23 cellular contexts compared by ENCODE assay signal in the genomic region with DNA sequence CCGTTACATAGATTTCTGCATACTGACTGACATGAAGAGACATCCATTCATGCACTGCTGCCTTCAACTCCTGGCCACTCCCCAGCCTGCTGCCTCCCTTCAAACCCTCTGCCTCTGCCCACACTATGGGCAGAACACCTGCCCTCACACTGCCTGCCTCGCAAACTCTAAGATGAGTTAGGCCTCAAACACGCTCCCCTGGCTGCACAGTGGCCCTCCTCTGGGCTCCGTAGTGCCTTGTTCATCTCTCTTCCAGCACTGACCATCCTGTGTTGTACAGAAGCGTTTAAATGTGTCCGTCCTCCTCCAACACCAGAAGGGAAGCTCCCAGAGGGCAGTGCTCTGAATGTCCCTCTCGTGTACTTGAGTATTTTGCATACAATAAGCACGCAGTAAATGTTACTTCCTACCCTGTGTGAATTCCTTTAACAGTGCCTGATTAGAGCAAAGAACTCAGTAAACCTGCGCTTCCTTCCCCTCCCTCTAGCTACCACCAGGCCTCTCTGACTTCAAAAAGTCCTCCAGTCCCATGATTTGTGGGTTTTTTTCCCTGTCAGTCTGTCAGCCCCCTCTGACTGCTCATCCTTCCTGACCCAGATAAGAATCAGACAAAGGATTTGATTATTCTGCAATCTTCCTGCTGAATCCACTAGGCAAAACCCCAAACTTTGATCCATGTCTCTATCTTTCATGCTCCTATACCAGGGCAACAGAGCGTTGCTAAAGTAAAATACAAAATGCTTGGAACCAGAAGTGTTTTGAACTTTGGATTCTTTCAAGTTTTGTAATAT. TPM values are rescaled to one million over a fixed set of nuclear protein-coding genes. Genes with fewer than 3 reads are reported as not detected.
A peak's percentile ranks its signal among the peaks of the same experiment; 100 is the strongest.
DNase-seq lines count a peak whose midpoint lies in the region; ATAC-seq, FAIRE-seq and TF ChIP-seq lines count a peak whose summit lies in the region.
"Had no signal": no experiment of that assay in that cellular context is flagged by ENCODE, and none has a peak within 500 bp of the region (broad histone marks: within the 10 kb centered on the region; RNA-seq: fewer than 3 reads in every experiment).

No MANE protein-coding gene starts in this region.

- H3K4me2 ChIP-seq in GM12878 (ENCODE audit: control insufficient read depth, insufficient read depth) (no peak overlapping the region), mesenchymal stem cell (ENCODE audit: low read length, poor library complexity, severe bottlenecking) (no peak overlapping the region)

- POLR2A ChIA-PET in HEK293 (lab: Yijun Ruan, JAX), result interaction anchor here (1.8 kb wide), 1 partner anchor 21 kb away, joined by 5 read pairs; the partner anchor contains the start of genes DERL2 and MIS12
- POLR2A ChIA-PET in GM12878 (lab: Charles Lee), result interaction anchor here (0.9 kb wide), 1 partner anchor 21 kb away, joined by 3 read pairs; the partner anchor contains the start of genes DERL2 and MIS12

- peak overlapping the region; percentile 2 for H4K8ac ChIP-seq in mesenchymal stem cell (ENCODE audit: low read length)

- H3K4me1 Mint-ChIP-seq in CD4-positive, CD25-positive, alpha-beta regulatory T cell, result peaks cover 23 to 51% (median 39%) of the 10 kb centered on the region in 4 donors

- intact Hi-C loops in GM12878 (cut with micrococcal nuclease; ENCODE audit: unreplicated experiment), result no loop called here

- TF ChIP-seq RAD21 in GM12878 (IDR thresholded peaks at IDR 0.05; ENCODE audit: insufficient read depth, low read depth, low read length), result no peak

- no peak overlapping the region for H2BK15ac ChIP-seq in mesenchymal stem cell (ENCODE audit: low read depth, poor library complexity, severe bottlenecking)

- peaks cover 60% of the 10 kb centered on the region for H3K79me2 ChIP-seq in GM12878 (ENCODE audit: control insufficient read depth, insufficient read depth, low read length)

- H3K36me3 ChIP-seq in CD4-positive, CD25-positive, alpha-beta regulatory T cell (ENCODE audit: control insufficient read depth, insufficient read depth, low read length), result peaks cover 13% of the 10 kb centered on the region
- H3K36me3 ChIP-seq in HEK293 (ENCODE audit: control insufficient read depth in 2 of 2, insufficient read depth in 1 of 2, low read length in 2 of 2), result peaks cover 37 to 41% of the 10 kb centered on the region in 2 experiments
- peaks cover 5 to 6% of the 10 kb centered on the region in 2 experiments; a peak in 3 of 4 replicates for H3K36me3 ChIP-seq in GM12878 (ENCODE audit: control insufficient read depth in 2 of 2, insufficient read depth in 2 of 2, low read length in 1 of 2)
- peaks cover 18 to 24% of the 10 kb centered on the region in 2 experiments for H3K36me3 ChIP-seq in mesenchymal stem cell (ENCODE audit: control insufficient read depth in 1 of 2, insufficient read depth in 2 of 2, low read depth in 1 of 2, low read length in 2 of 2)

- no peak overlapping the region for H2BK12ac ChIP-seq in mesenchymal stem cell (ENCODE audit: low read length in 2 of 2)

- H2AK5ac ChIP-seq in mesenchymal stem cell (ENCODE audit: low read length, severe bottlenecking), result no peak overlapping the region

- WGBS in GM12878 (ENCODE audit: insufficient coverage, insufficient replicate concordance, low lambda C conversion rate, missing lambda C conversion rate), result 90% methylated on average over 10 of the region's 10 CpGs
- 78% methylated on average over 9 of the region's 10 CpGs for WGBS in mesenchymal stem cell

- H3K36me3 Mint-ChIP-seq in CD4-positive, CD25-positive, alpha-beta regulatory T cell, result peaks cover 10% of the 10 kb centered on the region
- H3K36me3 Mint-ChIP-seq: natural killer cell had no signal

- H3K4me3 Mint-ChIP-seq in CD4-positive, CD25-positive, alpha-beta regulatory T cell, result no peak overlapping the region
- H3K4me3 Mint-ChIP-seq: activated CD4-positive, alpha-beta T cell treated with anti-CD3 and anti-CD28 coated beads, Interleukin-2, amount 10 ng/mL, durations not matched to agents 24 days and 14 days; memory B cell; natural killer cell; T-cell had no signal

- in situ Hi-C loops in GM12878 (cut with MboI), result no loop called here

- no peaks in the 10 kb centered on the region for H4K20me1 ChIP-seq in GM12878 (ENCODE audit: control insufficient read depth, insufficient read depth)

- peak overlapping the region in 1 of 2 experiments; percentile 2 for H3K14ac ChIP-seq in mesenchymal stem cell (ENCODE audit: low read length in 2 of 2)

- H3K9ac ChIP-seq in GM12878 (ENCODE audit: control insufficient read depth, insufficient read depth, low read length) (no peak overlapping the region), mesenchymal stem cell (ENCODE audit: low read length) (no peak overlapping the region)

- no peak overlapping the region for H3K4me3 ChIP-seq in CD4-positive, CD25-positive, alpha-beta regulatory T cell (ENCODE audit: low read depth, low read length)
- H3K4me3 ChIP-seq in HEK293 (ENCODE audit: low read depth, low read length), result no peak overlapping the region
- H3K4me3 ChIP-seq in GM12878, result 0 out of 2 replicates have a peak overlapping the region, but pooled peaks have one; percentile 18
- H3K4me3 ChIP-seq in mesenchymal stem cell (ENCODE audit: insufficient read depth in 1 of 2, low read depth in 1 of 2, low read length in 2 of 2), result no peak overlapping the region
- H3K4me3 ChIP-seq: esophagus squamous epithelium, HAP-1, stomach, upper lobe of right lung had no signal

- peaks cover 18% of the 10 kb centered on the region for H3K79me1 ChIP-seq in mesenchymal stem cell (replicated peaks; ENCODE audit: low read length, poor library complexity, severe bottlenecking)

- H3K18ac ChIP-seq in mesenchymal stem cell (ENCODE audit: low read depth in 1 of 2, low read length in 2 of 2), result no peak overlapping the region

- no peak overlapping the region for H3K23ac ChIP-seq in mesenchymal stem cell (ENCODE audit: low read length in 2 of 2)

- no peak for DNase-seq in CD4-positive, CD25-positive, alpha-beta regulatory T cell
- no peak for DNase-seq in GM12878 (ENCODE audit: low read depth, low spot score)
- DNase-seq in mesenchymal stem cell, result no peak
- DNase-seq in NAMALWA (ENCODE audit: low spot score), result no peak
- no peak for DNase-seq in RPMI8226
- DNase-seq: activated CD4-positive, alpha-beta T cell treated with anti-CD3 and anti-CD28 coated beads, Interleukin-2, amount 10 ng/mL, durations not matched to agents 24 days and 14 days; activated naive CD4-positive, alpha-beta T cell treated with Interleukin-2 at 50 U/mL for 16 hours; anterior cingulate cortex; central memory CD4-positive, alpha-beta T cell; effector CD4-positive, alpha-beta T cell; esophagus squamous epithelium; natural killer cell; NCI-H1417; NCI-H2171 treated with DMSO at 0.1 percent for 48 hours; NCI-H69; Right ventricle myocardium superior; stomach; T-cell; upper lobe of right lung had no signal

- H3K9me3 ChIP-seq in CD4-positive, CD25-positive, alpha-beta regulatory T cell (ENCODE audit: control insufficient read depth in 2 of 2, low read length in 2 of 2), result no peaks in the 10 kb centered on the region
- H3K9me3 ChIP-seq in HEK293 (ENCODE audit: control insufficient read depth, insufficient read depth, low read depth, low read length), result no peaks in the 10 kb centered on the region
- no peaks in the 10 kb centered on the region for H3K9me3 ChIP-seq in GM12878 (replicated peaks; ENCODE audit: control insufficient read depth, insufficient read depth, low read length)
- H3K9me3 ChIP-seq in mesenchymal stem cell (ENCODE audit: control insufficient read depth, low read length), result no peaks in the 10 kb centered on the region
- H3K9me3 ChIP-seq: esophagus squamous epithelium, HAP-1, stomach, upper lobe of right lung had no signal

- H3K27ac ChIP-seq in CD4-positive, CD25-positive, alpha-beta regulatory T cell (ENCODE audit: insufficient read depth, low read length, poor library complexity, severe bottlenecking), result no peak overlapping the region
- H3K27ac ChIP-seq in HEK293 (ENCODE audit: extremely low read depth, low read depth, low read length) (no peak overlapping the region), GM12878 (ENCODE audit: control insufficient read depth, insufficient read depth) (no peak overlapping the region), mesenchymal stem cell (ENCODE audit: low read length, poor library complexity, severe bottlenecking) (no peak overlapping the region)
- H3K27ac ChIP-seq: esophagus squamous epithelium, stomach, upper lobe of right lung had no signal

- no peak for FAIRE-seq in GM12878 (lab: Jason Lieb, UNC)

- SMC1A ChIA-PET in GM12878 (lab: Charles Lee; ENCODE audit: uncharacterized antibody, unreplicated experiment), result no interaction called here

- peaks cover 16% of the 10 kb centered on the region for H3K4me1 ChIP-seq in CD4-positive, CD25-positive, alpha-beta regulatory T cell (ENCODE audit: control insufficient read depth, insufficient read depth, low read length, poor library complexity, severe bottlenecking)
- H3K4me1 ChIP-seq in HEK293 (ENCODE audit: control insufficient read depth, insufficient read depth, low read length) (peaks cover 18% of the 10 kb centered on the region), GM12878 (ENCODE audit: control insufficient read depth, insufficient read depth, low read length) (no peaks in the 10 kb centered on the region), mesenchymal stem cell (ENCODE audit: control insufficient read depth, insufficient read depth, low read depth, low read length) (peaks cover 1% of the 10 kb centered on the region)

- no peak overlapping the region for H4K91ac ChIP-seq in mesenchymal stem cell (ENCODE audit: low read length)

- no peak overlapping the region for H2AFZ ChIP-seq in GM12878 (ENCODE audit: control insufficient read depth, low read depth, low read length)
- H2AFZ ChIP-seq in mesenchymal stem cell (ENCODE audit: low read depth, low read length), result no peak overlapping the region

- H2BK5ac ChIP-seq in mesenchymal stem cell (ENCODE audit: low read depth, low read length, poor library complexity, severe bottlenecking), result no peak overlapping the region

- H3K27ac Mint-ChIP-seq in CD4-positive, CD25-positive, alpha-beta regulatory T cell, result peak overlapping the region in 2 of 3 donors; percentile 32 to 83
- H3K27ac Mint-ChIP-seq: memory B cell, T-cell had no signal

- H3K27me3 Mint-ChIP-seq in CD4-positive, CD25-positive, alpha-beta regulatory T cell, result no peaks in the 10 kb centered on the region
- H3K27me3 Mint-ChIP-seq: activated CD4-positive, alpha-beta T cell treated with anti-CD3 and anti-CD28 coated beads, Interleukin-2, amount 10 ng/mL, durations not matched to agents 24 days and 14 days; memory B cell; T-cell had no signal

- no TSS peak for BruUV-seq in GM12878 (replicated peaks; lab: Mats Ljungman, UMichigan)

- TF ChIP-seq CTCF in HEK293 (tag by site-specific recombination; IDR thresholded peaks at IDR 0.05) (no peak), GM12878 (IDR thresholded peaks at IDR 0.05 in 2 of 3, conservative IDR thresholded peaks at IDR 0.05 in 1 of 3; ENCODE audit: control insufficient read depth in 2 of 3, extremely low read depth in 1 of 3, insufficient read depth in 1 of 3, low read depth in 3 of 3, low read length in 3 of 3) (no peak)

- peaks cover 0 to 2% (median 0%) of the 10 kb centered on the region in 7 donors for H3K9me3 Mint-ChIP-seq in CD4-positive, CD25-positive, alpha-beta regulatory T cell
- H3K9me3 Mint-ChIP-seq: activated CD4-positive, alpha-beta T cell treated with anti-CD3 and anti-CD28 coated beads, Interleukin-2, amount 10 ng/mL, durations not matched to agents 24 days and 14 days; memory B cell; natural killer cell; T-cell had no signal

- RAD21 ChIA-PET in GM12878 (lab: Charles Lee; ENCODE audit: unreplicated experiment), result interaction anchor here (1.4 kb wide), 1 partner anchor 227 kb away, joined by 3 read pairs; no protein-coding TSS in a partner anchor

- no peak for ATAC-seq in CD4-positive, CD25-positive, alpha-beta regulatory T cell (ENCODE audit: low read depth in 2 of 2)
- ATAC-seq in GM12878 (no peak), GM19035 (IDR thresholded peaks at IDR 0.05; ENCODE audit: unreplicated experiment) (no peak)
- ATAC-seq: natural killer cell, T-cell, upper lobe of right lung had no signal

- CTCF ChIA-PET in HEK293 (lab: Yijun Ruan, JAX), result interaction anchor here (0.7 to 1.7 kb wide), 2 partner anchors 9 to 25 kb away, joined by 4 to 11 read pairs; partner anchors contain the start of gene C1QBP
- CTCF ChIA-PET in GM12878 (lab: Yijun Ruan, JAX), result no interaction called here

- H2BK120ac ChIP-seq in mesenchymal stem cell (ENCODE audit: low read depth, low read length), result no peak overlapping the region

- TF ChIP-seq EP300 in GM12878 (IDR thresholded peaks at IDR 0.05; ENCODE audit: borderline replicate concordance in 1 of 2, control insufficient read depth in 1 of 2, low read depth in 2 of 2, low read length in 2 of 2), result no peak

- no peak for TF ChIP-seq POLR2A in GM12878 (IDR thresholded peaks at IDR 0.05; ENCODE audit: low read depth, low read length)

- no peak overlapping the region for H3K4ac ChIP-seq in mesenchymal stem cell (ENCODE audit: low read depth in 1 of 2, low read length in 2 of 2)

- no peaks in the 10 kb centered on the region for H3K27me3 ChIP-seq in CD4-positive, CD25-positive, alpha-beta regulatory T cell (ENCODE audit: control insufficient read depth, insufficient read depth, low read length)
- H3K27me3 ChIP-seq in GM12878 (replicated peaks in 1 of 2; ENCODE audit: control insufficient read depth in 2 of 2, insufficient read depth in 2 of 2, low read length in 1 of 2) (no peaks in the 10 kb centered on the region), mesenchymal stem cell (ENCODE audit: control insufficient read depth in 1 of 2, insufficient read depth in 1 of 2, low read length in 2 of 2) (no peaks in the 10 kb centered on the region)
- H3K27me3 ChIP-seq: esophagus squamous epithelium, stomach, upper lobe of right lung had no signal

RNA-seq across cellular contexts. Expression of gene DHX33, which starts 3.9 kb away (rescaled TPM):
- total RNA-seq in CD4-positive, CD25-positive, alpha-beta regulatory T cell, result 8.7 TPM
- polyA plus RNA-seq in CD4-positive, CD25-positive, alpha-beta regulatory T cell, result 1 to 10 TPM in 1 of 4 donors, under 1 TPM in 3; 0.60 to 1.1 (median 0.76) TPM
- 17.5 and 18.6 TPM in 2 replicates for total RNA-seq in GM12878 (2013; cell fraction: nucleolus; rRNA removed)
- total RNA-seq in GM12878 (2014; rRNA removed) (11.7 and 12.7 TPM in 2 replicates), GM12878 (2014; rRNA removed; fragmentation: Illumina TruSeq; extraction: Trizol) (12.4 and 12.8 TPM in 2 replicates), GM12878 (2021) (30.6 and 33.5 TPM in 2 replicates)
- polyA plus RNA-seq in GM12878 (2011; ENCODE audit: low read depth), result 8.1 TPM
- polyA plus RNA-seq in GM12878 (2011; rRNA removed) (12.3 and 16.5 TPM in 2 replicates), GM12878 (2014; fragmentation: Illumina TruSeq; extraction: Trizol) (32.0 and 33.2 TPM in 2 replicates), GM12878 (2014; fragmentation: Nextera tagmentation; extraction: Ambion mirVana) (10 to 100 TPM; 12.2 to 13.3 TPM), GM12878 (2014; rRNA removed) (24.6 and 24.8 TPM in 2 replicates), GM12878 (2016; fragmentation: Nextera tagmentation; extraction: Ambion mirVana) (1 to 10 TPM; 6.5 to 8.5 TPM)
- polyA plus RNA-seq in GM12878 (2011; cell fraction: cytosol; rRNA removed), result 16.9 and 18.8 TPM in 2 replicates
- 12.3 and 20.4 TPM in 2 replicates for polyA plus RNA-seq in GM12878 (2011; cell fraction: nucleus; rRNA removed)
- 11.2 and 11.5 TPM in 2 replicates for polyA plus RNA-seq in GM12878 (2012)
- polyA minus RNA-seq in GM12878 (2011; rRNA and poly(A)+ RNA removed), result 27.1 and 28.2 TPM in 2 replicates
- 12.3 and 12.7 TPM in 2 replicates for polyA minus RNA-seq in GM12878 (2011; cell fraction: cytosol; rRNA and poly(A)+ RNA removed)
- 5.7 and 9.2 TPM in 2 replicates for polyA minus RNA-seq in GM12878 (2011; cell fraction: nucleus; rRNA and poly(A)+ RNA removed)
- 7.7 TPM for polyA plus RNA-seq in mesenchymal stem cell (2013, experiment 1 of 2)
- 8.0 TPM for polyA plus RNA-seq in mesenchymal stem cell (2013, experiment 2 of 2)

RNA-seq across cellular contexts. Expression of gene DERL2, which starts 21.1 kb away (rescaled TPM):
- total RNA-seq in CD4-positive, CD25-positive, alpha-beta regulatory T cell, result 70.0 TPM
- 10 to 100 TPM; 73.2 to 95.0 (median 78.7) TPM for polyA plus RNA-seq in CD4-positive, CD25-positive, alpha-beta regulatory T cell
- total RNA-seq in GM12878 (2013; cell fraction: nucleolus; rRNA removed), result 51.6 and 76.9 TPM in 2 replicates
- total RNA-seq in GM12878 (2014; rRNA removed) (31.4 and 46.6 TPM in 2 replicates), GM12878 (2014; rRNA removed; fragmentation: Illumina TruSeq; extraction: Trizol) (35.0 and 40.5 TPM in 2 replicates), GM12878 (2021) (59.4 and 60.4 TPM in 2 replicates)
- 47.0 TPM for polyA plus RNA-seq in GM12878 (2011; ENCODE audit: low read depth)
- polyA plus RNA-seq in GM12878 (2011; rRNA removed) (78.2 and 96.2 TPM in 2 replicates), GM12878 (2014; fragmentation: Illumina TruSeq; extraction: Trizol) (42.1 and 42.2 TPM in 2 replicates), GM12878 (2014; fragmentation: Nextera tagmentation; extraction: Ambion mirVana) (100 to 1,000 TPM; 161 to 236 TPM), GM12878 (2014; rRNA removed) (44.9 and 53.0 TPM in 2 replicates), GM12878 (2016; fragmentation: Nextera tagmentation; extraction: Ambion mirVana) (100 to 1,000 TPM; 156 to 170 TPM)
- 43.5 and 44.7 TPM in 2 replicates for polyA plus RNA-seq in GM12878 (2011; cell fraction: cytosol; rRNA removed)
- 74.8 and 78.7 TPM in 2 replicates for polyA plus RNA-seq in GM12878 (2011; cell fraction: nucleus; rRNA removed)
- 55.9 and 66.9 TPM in 2 replicates for polyA plus RNA-seq in GM12878 (2012)
- polyA minus RNA-seq in GM12878 (2011; rRNA and poly(A)+ RNA removed), result 18.8 and 22.5 TPM in 2 replicates
- polyA minus RNA-seq in GM12878 (2011; cell fraction: cytosol; rRNA and poly(A)+ RNA removed), result 13.1 and 16.4 TPM in 2 replicates
- polyA minus RNA-seq in GM12878 (2011; cell fraction: nucleus; rRNA and poly(A)+ RNA removed), result 31.9 and 42.7 TPM in 2 replicates
- 46.0 TPM for polyA plus RNA-seq in mesenchymal stem cell (2013, experiment 1 of 2)
- polyA plus RNA-seq in mesenchymal stem cell (2013, experiment 2 of 2), result 45.1 TPM

RNA-seq across cellular contexts. Expression of gene MIS12, which starts 21.5 kb away (rescaled TPM):
- 16.5 TPM for total RNA-seq in CD4-positive, CD25-positive, alpha-beta regulatory T cell
- polyA plus RNA-seq in CD4-positive, CD25-positive, alpha-beta regulatory T cell, result 10 to 100 TPM in 3 of 4 donors, 1 to 10 TPM in 1; 9.8 to 19.6 (median 12.7) TPM
- 11.6 and 11.8 TPM in 2 replicates for total RNA-seq in GM12878 (2013; cell fraction: nucleolus; rRNA removed)
- total RNA-seq in GM12878 (2014; rRNA removed) (24.0 and 28.7 TPM in 2 replicates), GM12878 (2014; rRNA removed; fragmentation: Illumina TruSeq; extraction: Trizol) (34.1 and 34.2 TPM in 2 replicates), GM12878 (2021) (19.8 and 20.6 TPM in 2 replicates)
- 9.1 TPM for polyA plus RNA-seq in GM12878 (2011; ENCODE audit: low read depth)
- polyA plus RNA-seq in GM12878 (2011; rRNA removed) (25.9 and 40.7 TPM in 2 replicates), GM12878 (2014; fragmentation: Illumina TruSeq; extraction: Trizol) (33.4 and 35.5 TPM in 2 replicates), GM12878 (2014; fragmentation: Nextera tagmentation; extraction: Ambion mirVana) (10 to 100 TPM; 19.9 to 24.0 TPM), GM12878 (2014; rRNA removed) (18.7 and 20.4 TPM in 2 replicates), GM12878 (2016; fragmentation: Nextera tagmentation; extraction: Ambion mirVana) (10 to 100 TPM; 32.8 to 33.3 TPM)
- 12.3 and 13.8 TPM in 2 replicates for polyA plus RNA-seq in GM12878 (2011; cell fraction: cytosol; rRNA removed)
- polyA plus RNA-seq in GM12878 (2011; cell fraction: nucleus; rRNA removed), result 12.5 and 14.8 TPM in 2 replicates
- 14.1 and 16.5 TPM in 2 replicates for polyA plus RNA-seq in GM12878 (2012)
- 14.3 and 16.9 TPM in 2 replicates for polyA minus RNA-seq in GM12878 (2011; rRNA and poly(A)+ RNA removed)
- 4.7 and 12.2 TPM in 2 replicates for polyA minus RNA-seq in GM12878 (2011; cell fraction: cytosol; rRNA and poly(A)+ RNA removed)
- 3.6 and 5.0 TPM in 2 replicates for polyA minus RNA-seq in GM12878 (2011; cell fraction: nucleus; rRNA and poly(A)+ RNA removed)
- 10.6 TPM for polyA plus RNA-seq in mesenchymal stem cell (2013, experiment 1 of 2)
- polyA plus RNA-seq in mesenchymal stem cell (2013, experiment 2 of 2), result 9.2 TPM

RNA-seq across cellular contexts. Expression of gene C1QBP, which starts 26.0 kb away (rescaled TPM):
- total RNA-seq in CD4-positive, CD25-positive, alpha-beta regulatory T cell, result 58.4 TPM
- 100 to 1,000 TPM; 226 to 285 (median 258) TPM for polyA plus RNA-seq in CD4-positive, CD25-positive, alpha-beta regulatory T cell
- total RNA-seq in GM12878 (2013; cell fraction: nucleolus; rRNA removed), result 51.2 and 54.9 TPM in 2 replicates
- total RNA-seq in GM12878 (2014; rRNA removed), result 415 and 426 TPM in 2 replicates
- 629 and 683 TPM in 2 replicates for total RNA-seq in GM12878 (2014; rRNA removed; fragmentation: Illumina TruSeq; extraction: Trizol)
- total RNA-seq in GM12878 (2021), result 411 and 415 TPM in 2 replicates
- 296 TPM for polyA plus RNA-seq in GM12878 (2011; ENCODE audit: low read depth)
- polyA plus RNA-seq in GM12878 (2011; rRNA removed), result 444 and 610 TPM in 2 replicates
- 232 and 273 TPM in 2 replicates for polyA plus RNA-seq in GM12878 (2011; cell fraction: cytosol; rRNA removed)
- 184 and 213 TPM in 2 replicates for polyA plus RNA-seq in GM12878 (2011; cell fraction: nucleus; rRNA removed)
- polyA plus RNA-seq in GM12878 (2012), result 238 and 269 TPM in 2 replicates
- 592 and 753 TPM in 2 replicates for polyA plus RNA-seq in GM12878 (2014; fragmentation: Illumina TruSeq; extraction: Trizol)
- 100 to 1,000 TPM; 124 to 227 TPM for polyA plus RNA-seq in GM12878 (2014; fragmentation: Nextera tagmentation; extraction: Ambion mirVana)
- 381 and 414 TPM in 2 replicates for polyA plus RNA-seq in GM12878 (2014; rRNA removed)
- 100 to 1,000 TPM; 945 to 989 TPM for polyA plus RNA-seq in GM12878 (2016; fragmentation: Nextera tagmentation; extraction: Ambion mirVana)
- polyA minus RNA-seq in GM12878 (2011; rRNA and poly(A)+ RNA removed), result 160 and 234 TPM in 2 replicates
- 111 TPM in 2 replicates for polyA minus RNA-seq in GM12878 (2011; cell fraction: cytosol; rRNA and poly(A)+ RNA removed)
- polyA minus RNA-seq in GM12878 (2011; cell fraction: nucleus; rRNA and poly(A)+ RNA removed), result 34.8 and 40.8 TPM in 2 replicates
- 95.0 TPM for polyA plus RNA-seq in mesenchymal stem cell (2013, experiment 1 of 2)
- polyA plus RNA-seq in mesenchymal stem cell (2013, experiment 2 of 2), result 94.1 TPM

RNA-seq across cellular contexts. Expression of gene RPAIN, which starts 44.9 kb away (rescaled TPM):
- 79.3 TPM for total RNA-seq in CD4-positive, CD25-positive, alpha-beta regulatory T cell
- 10 to 100 TPM; 32.3 to 39.1 (median 35.2) TPM for polyA plus RNA-seq in CD4-positive, CD25-positive, alpha-beta regulatory T cell
- total RNA-seq in GM12878 (2013; cell fraction: nucleolus; rRNA removed), result 166 and 189 TPM in 2 replicates
- 68.6 and 70.4 TPM in 2 replicates for total RNA-seq in GM12878 (2014; rRNA removed)
- 74.6 and 76.3 TPM in 2 replicates for total RNA-seq in GM12878 (2014; rRNA removed; fragmentation: Illumina TruSeq; extraction: Trizol)
- 44.6 and 45.8 TPM in 2 replicates for total RNA-seq in GM12878 (2021)
- polyA plus RNA-seq in GM12878 (2011; ENCODE audit: low read depth), result 32.9 TPM
- polyA plus RNA-seq in GM12878 (2011; rRNA removed), result 69.5 and 69.8 TPM in 2 replicates
- polyA plus RNA-seq in GM12878 (2011; cell fraction: cytosol; rRNA removed), result 45.4 and 50.3 TPM in 2 replicates
- 60.8 and 64.9 TPM in 2 replicates for polyA plus RNA-seq in GM12878 (2011; cell fraction: nucleus; rRNA removed)
- 35.3 and 37.0 TPM in 2 replicates for polyA plus RNA-seq in GM12878 (2012)
- 50.2 and 53.3 TPM in 2 replicates for polyA plus RNA-seq in GM12878 (2014; fragmentation: Illumina TruSeq; extraction: Trizol)
- 100 to 1,000 TPM; 101 to 109 TPM for polyA plus RNA-seq in GM12878 (2014; fragmentation: Nextera tagmentation; extraction: Ambion mirVana)
- 50.6 and 56.4 TPM in 2 replicates for polyA plus RNA-seq in GM12878 (2014; rRNA removed)
- 10 to 100 TPM; 71.5 to 74.8 TPM for polyA plus RNA-seq in GM12878 (2016; fragmentation: Nextera tagmentation; extraction: Ambion mirVana)
- polyA minus RNA-seq in GM12878 (2011; rRNA and poly(A)+ RNA removed), result 39.9 and 44.4 TPM in 2 replicates
- 15.9 and 16.4 TPM in 2 replicates for polyA minus RNA-seq in GM12878 (2011; cell fraction: cytosol; rRNA and poly(A)+ RNA removed)
- polyA minus RNA-seq in GM12878 (2011; cell fraction: nucleus; rRNA and poly(A)+ RNA removed), result 35.1 and 43.3 TPM in 2 replicates
- 27.2 TPM for polyA plus RNA-seq in mesenchymal stem cell (2013, experiment 1 of 2)
- polyA plus RNA-seq in mesenchymal stem cell (2013, experiment 2 of 2), result 26.8 TPM
